Comparison of ENCODE assay signal across 8 cellular contexts in the genomic region with DNA sequence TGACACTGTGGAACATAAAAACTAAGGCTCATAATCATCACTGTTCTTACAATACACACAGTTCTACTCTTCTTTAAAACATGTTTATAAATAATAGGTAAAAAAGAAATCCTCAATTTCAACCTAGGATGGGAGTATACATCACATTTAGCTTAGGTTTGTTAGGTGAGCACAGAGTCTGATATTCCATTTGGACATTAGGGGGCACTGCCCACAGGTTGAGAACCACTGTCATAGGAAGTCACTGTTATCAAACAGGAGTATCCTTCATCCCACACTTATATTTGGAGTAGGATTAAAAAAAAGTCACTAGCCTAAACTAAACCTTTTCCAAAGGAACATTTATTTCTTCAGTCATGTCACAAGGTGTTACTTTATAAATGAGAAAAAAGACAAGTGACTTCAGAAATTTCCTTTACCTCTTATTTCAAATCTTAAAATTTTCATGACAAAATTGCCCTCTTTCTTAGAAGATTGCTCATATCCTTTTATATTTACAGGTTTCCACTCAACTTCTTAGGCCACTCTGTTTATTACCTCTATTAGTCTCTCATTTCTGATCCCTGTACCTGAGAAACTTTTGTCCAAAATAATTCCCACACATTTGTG.
A peak's percentile ranks its signal among the peaks of the same experiment; 100 is the strongest.
DNase-seq lines count a peak whose midpoint lies in the region; ATAC-seq lines count a peak whose summit lies in the region.

No MANE protein-coding gene starts in this region.

- intact Hi-C loops in activated naive CD4-positive, alpha-beta T cell treated with anti-CD3 and anti-CD28 coated beads for 36 hours (cut with micrococcal nuclease), result loop anchor here (2.0 to 5.0 kb wide), 3 partner anchors 243 to 608 kb away; partner anchors contain the start of gene CPNE8

- H3K9me3 Mint-ChIP-seq in activated naive CD4-positive, alpha-beta T cell treated with anti-CD3 and anti-CD28 coated beads for 36 hours, result peaks cover 24% of the 10 kb centered on the region

- H3K27ac Mint-ChIP-seq in activated naive CD4-positive, alpha-beta T cell treated with anti-CD3 and anti-CD28 coated beads for 36 hours, result no peak overlapping the region

- H3K36me3 Mint-ChIP-seq in activated naive CD4-positive, alpha-beta T cell treated with anti-CD3 and anti-CD28 coated beads for 36 hours (ENCODE audit: low read depth), result peaks cover 12% of the 10 kb centered on the region

- no peaks in the 10 kb centered on the region for H3K4me1 Mint-ChIP-seq in activated naive CD4-positive, alpha-beta T cell treated with anti-CD3 and anti-CD28 coated beads for 36 hours (ENCODE audit: low read depth)

- peak; percentile 73 for ATAC-seq in HG02938 (IDR thresholded peaks at IDR 0.05; ENCODE audit: unreplicated experiment)
- peak; percentile 92 for ATAC-seq in left lobe of liver
- no peak for ATAC-seq in GM21717 (IDR thresholded peaks at IDR 0.05; ENCODE audit: unreplicated experiment)

- DNase-seq in NCI-H524 (lab: John Stamatoyannopoulos, UW), result peak; percentile 7 to 32
- no peak for DNase-seq in NCI-H524 treated with DMSO at 0.1 percent for 48 hours (lab: John Stamatoyannopoulos, UW)
- peak; percentile 34 for DNase-seq in SK-N-DZ (ENCODE audit: low spot score)
- DNase-seq in left lobe of liver (ENCODE audit: low spot score), result no peak
- no peak for DNase-seq in activated naive CD4-positive, alpha-beta T cell treated with anti-CD3 and anti-CD28 coated beads for 36 hours
- no peak for DNase-seq in midbrain (lab: John Stamatoyannopoulos, UW)

- no peaks in the 10 kb centered on the region for H3K27me3 Mint-ChIP-seq in activated naive CD4-positive, alpha-beta T cell treated with anti-CD3 and anti-CD28 coated beads for 36 hours (ENCODE audit: low read depth)

- CTCF ChIA-PET in activated naive CD4-positive, alpha-beta T cell treated with anti-CD3 and anti-CD28 coated beads for 36 hours (lab: Charles Lee), result interaction anchor here (0.6 kb wide), 1 partner anchor 289 kb away, joined by 3 read pairs; no protein-coding TSS in a partner anchor

- no peak overlapping the region for H3K4me3 Mint-ChIP-seq in activated naive CD4-positive, alpha-beta T cell treated with anti-CD3 and anti-CD28 coated beads for 36 hours

Comparison
In these comparisons a context has a peak if more than half of its experiments do, and no peak if none do; other contexts are left out.
1. DNase-seq: peak in NCI-H524 (2 of 2) and SK-N-DZ (single experiment); none in NCI-H524 treated with DMSO at 0.1 percent for 48 hours (single experiment), left lobe of liver (single experiment), activated naive CD4-positive, alpha-beta T cell treated with anti-CD3 and anti-CD28 coated beads for 36 hours (single experiment) and midbrain (single experiment).